17 cellular contexts compared by ENCODE assay signal in genomic region chr16:29901607-29901945, GRCh38. TPM values are rescaled to one million over a fixed set of nuclear protein-coding genes. Genes with fewer than 3 reads are reported as not detected.
DNase-seq lines count a peak whose midpoint lies in the region; ATAC-seq and TF ChIP-seq lines count a peak whose summit lies in the region.
"Had no signal": no experiment of that assay in that cellular context is flagged by ENCODE, and none has a peak within 500 bp of the region (broad histone marks: within the 10 kb centered on the region; RNA-seq: fewer than 3 reads in every experiment).

No MANE protein-coding gene starts in this region.

- H3K27me3 Mint-ChIP-seq in activated naive CD4-positive, alpha-beta T cell treated with anti-CD3 and anti-CD28 coated beads, Interleukin-2, amount 50 U/mL, for 24 hours = peaks cover 13% of the 10 kb centered on the region
- no peaks in the 10 kb centered on the region for H3K27me3 Mint-ChIP-seq in WTC11 (ENCODE audit: low read depth)

- no peak for DNase-seq in activated naive CD4-positive, alpha-beta T cell treated with Interleukin-2 at 50 U/mL for 16 hours
- no peak for DNase-seq in WTC11 (ENCODE audit: low spot score)
- no peak for DNase-seq in H4 (ENCODE audit: low spot score)
- no peak for DNase-seq in occipital lobe (lab: John Stamatoyannopoulos, UW)
- DNase-seq: activated CD4-positive, alpha-beta T cell treated with anti-CD3 and anti-CD28 coated beads for 48 hours; activated naive CD4-positive, alpha-beta T cell treated with anti-CD3 and anti-CD28 coated beads, Interleukin-2, amount 10 ng/mL, durations not matched to agents 7 days and 5 days; AML-193; GF-D8; head of caudate nucleus; mammary epithelial cell; NCI-H1105; NCI-H69; tibial artery had no signal

- peak overlapping the region; percentile 97 for H3K27ac ChIP-seq in temporal lobe (ENCODE audit: low read depth, low read length)
- H3K27ac ChIP-seq: tibial artery had no signal

- TF ChIP-seq CTCF in WTC11 (IDR thresholded peaks at IDR 0.05) = no peak

- H3K4me3 ChIP-seq in iPS-11a (ENCODE audit: low read depth, low read length) = peak overlapping the region; percentile 77
- H3K4me3 ChIP-seq: tibial artery had no signal

- no peak overlapping the region for H3K27ac Mint-ChIP-seq in activated naive CD4-positive, alpha-beta T cell treated with anti-CD3 and anti-CD28 coated beads, Interleukin-2, amount 50 U/mL, for 24 hours
- H3K27ac Mint-ChIP-seq in WTC11 = no peak overlapping the region
- H3K27ac Mint-ChIP-seq: activated naive CD4-positive, alpha-beta T cell treated with anti-CD3 and anti-CD28 coated beads, Interleukin-2, amount 10 ng/mL, durations not matched to agents 7 days and 5 days had no signal

- CTCF ChIA-PET in WTC11 (lab: Charles Lee) = interaction anchor here (0.9 to 4.8 kb wide), 10 partner anchors 10 to 130 kb away, joined by 3 to 42 read pairs (median 7); partner anchors contain the start of genes CDIPT, MAZ, TAOK2 and TLCD3B

- peak overlapping the region; percentile 44 for H3K4me3 Mint-ChIP-seq in activated naive CD4-positive, alpha-beta T cell treated with anti-CD3 and anti-CD28 coated beads, Interleukin-2, amount 50 U/mL, for 24 hours
- peak overlapping the region; percentile 97 for H3K4me3 Mint-ChIP-seq in WTC11

- POLR2A ChIA-PET in WTC11 (lab: Charles Lee) = interaction anchor here (1.3 kb wide), 1 partner anchor 25 kb away, joined by 4 read pairs; the partner anchor contains the start of gene KCTD13

- peaks cover 10% of the 10 kb centered on the region for H3K4me1 Mint-ChIP-seq in activated naive CD4-positive, alpha-beta T cell treated with anti-CD3 and anti-CD28 coated beads, Interleukin-2, amount 50 U/mL, for 24 hours
- peaks cover 33% of the 10 kb centered on the region for H3K4me1 Mint-ChIP-seq in WTC11

- no peaks in the 10 kb centered on the region for H3K9me3 Mint-ChIP-seq in activated naive CD4-positive, alpha-beta T cell treated with anti-CD3 and anti-CD28 coated beads, Interleukin-2, amount 50 U/mL, for 24 hours
- no peaks in the 10 kb centered on the region for H3K9me3 Mint-ChIP-seq in WTC11
- H3K9me3 Mint-ChIP-seq: activated naive CD4-positive, alpha-beta T cell treated with anti-CD3 and anti-CD28 coated beads, Interleukin-2, amount 10 ng/mL, durations not matched to agents 7 days and 5 days had no signal

- no peaks in the 10 kb centered on the region for H3K36me3 Mint-ChIP-seq in activated naive CD4-positive, alpha-beta T cell treated with anti-CD3 and anti-CD28 coated beads, Interleukin-2, amount 50 U/mL, for 24 hours
- H3K36me3 Mint-ChIP-seq in WTC11 = peaks cover 5% of the 10 kb centered on the region; the same call in 1 of the 2 replicates
- H3K36me3 Mint-ChIP-seq: activated naive CD4-positive, alpha-beta T cell treated with anti-CD3 and anti-CD28 coated beads, Interleukin-2, amount 10 ng/mL, durations not matched to agents 7 days and 5 days had no signal

- ATAC-seq in WTC11 (no peak), HG03135 (IDR thresholded peaks at IDR 0.05; ENCODE audit: unreplicated experiment) (no peak)

TF ChIP-seq in WTC11, 78 proteins besides CTCF, POLR2A, EP300 and RAD21:
- TF ChIP-seq GTF2I (CRISPR knock-in tag; conservative IDR thresholded peaks at IDR 0.05) (no peak), AR (CRISPR knock-in tag; IDR thresholded peaks at IDR 0.05) (no peak), NFE2L1 (CRISPR knock-in tag; IDR thresholded peaks at IDR 0.05) (no peak), ERG (CRISPR knock-in tag; IDR thresholded peaks at IDR 0.05) (no peak), ETV6 (CRISPR knock-in tag; IDR thresholded peaks at IDR 0.05) (no peak), RORB (CRISPR knock-in tag; IDR thresholded peaks at IDR 0.05) (no peak), SOX15 (CRISPR knock-in tag; IDR thresholded peaks at IDR 0.05) (no peak), EMX1 (CRISPR knock-in tag; IDR thresholded peaks at IDR 0.05) (no peak), MXD4 (CRISPR knock-in tag; IDR thresholded peaks at IDR 0.05; ENCODE audit: borderline replicate concordance) (no peak), HMGA2 (CRISPR knock-in tag; IDR thresholded peaks at IDR 0.05) (no peak), NR2C2 (CRISPR knock-in tag; IDR thresholded peaks at IDR 0.05) (no peak), KAT7 (CRISPR knock-in tag; IDR thresholded peaks at IDR 0.05; ENCODE audit: borderline replicate concordance) (no peak), ZNF317 (CRISPR knock-in tag; IDR thresholded peaks at IDR 0.05; ENCODE audit: borderline replicate concordance, low read depth) (no peak), TP53 (CRISPR knock-in tag; IDR thresholded peaks at IDR 0.05) (no peak), ZNF138 (CRISPR knock-in tag; conservative IDR thresholded peaks at IDR 0.05) (no peak)
TF ChIP-seq in WTC11: peak in this region for 0.

RNA-seq across cellular contexts. Expression of gene ASPHD1, which starts 1.3 kb away (rescaled TPM):
- total RNA-seq in WTC11 (2021) = 17.6 to 26.9 TPM (median 20.2 TPM) in 3 replicates
- total RNA-seq in temporal lobe = 13.0 TPM
- 3.6 and 6.9 TPM in 2 replicates for total RNA-seq in H4 (2014; rRNA removed; shearing (Covaris generic))
- total RNA-seq in occipital lobe = 17.2 TPM

RNA-seq across cellular contexts. Expression of gene SEZ6L2, which starts 2.2 kb away (rescaled TPM):
- total RNA-seq in WTC11 (2021) = 58.2 to 68.5 TPM (median 64.2 TPM) in 3 replicates
- 58.5 TPM for total RNA-seq in temporal lobe
- 6.8 and 10.0 TPM in 2 replicates for total RNA-seq in H4 (2014; rRNA removed; shearing (Covaris generic))
- total RNA-seq in occipital lobe = 32.1 TPM

RNA-seq across cellular contexts. Expression of gene KCTD13, which starts 24.4 kb away (rescaled TPM):
- total RNA-seq in WTC11 (2021) (18.5 to 20.9 TPM (median 19.4 TPM) in 3 replicates), temporal lobe (38.4 TPM), occipital lobe (15.6 TPM)
- total RNA-seq in H4 (2014; rRNA removed; shearing (Covaris generic)) = 3.3 and 7.4 TPM in 2 replicates

RNA-seq across cellular contexts. Expression of gene CDIPT, which starts 38.5 kb away (rescaled TPM):
- 70.7 to 71.7 TPM (median 70.9 TPM) in 3 replicates for total RNA-seq in WTC11 (2021)
- 47.9 TPM for total RNA-seq in temporal lobe
- total RNA-seq in H4 (2014; rRNA removed; shearing (Covaris generic)) = 52.8 and 58.4 TPM in 2 replicates
- total RNA-seq in occipital lobe = 47.1 TPM
